ENCODE assay signal across 17 cellular contexts in the genomic region with DNA sequence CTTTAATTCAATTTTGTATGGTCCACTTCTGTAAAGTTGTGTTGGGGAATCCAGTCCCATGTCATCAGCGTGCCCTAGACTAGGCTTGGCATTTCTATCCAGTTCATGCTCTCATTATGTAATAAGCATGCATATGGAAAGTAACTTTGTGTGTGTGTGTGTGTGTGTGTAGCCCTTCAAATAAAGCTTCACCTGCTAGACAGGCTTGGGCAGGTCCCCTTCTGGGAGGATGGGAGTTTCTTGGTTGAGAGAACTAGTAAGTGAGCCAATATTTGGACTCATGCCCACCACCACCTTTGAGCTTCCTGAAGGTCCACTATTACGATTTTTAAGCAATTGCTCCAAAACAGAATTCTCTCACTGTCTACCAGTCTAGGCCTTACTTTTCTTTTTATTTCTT. TPM values are rescaled to one million over a fixed set of nuclear protein-coding genes. Genes with fewer than 3 reads are reported as not detected.
DNase-seq lines count a peak whose midpoint lies in the region; ATAC-seq and TF ChIP-seq lines count a peak whose summit lies in the region.
"Had no signal": no experiment of that assay in that cellular context is flagged by ENCODE, and none has a peak within 500 bp of the region (broad histone marks: within the 10 kb centered on the region; RNA-seq: fewer than 3 reads in every experiment).

No MANE protein-coding gene starts in this region.

- H3K36me3 Mint-ChIP-seq in stimulated activated effector memory CD8-positive, alpha-beta T cell treated with anti-CD3 and anti-CD28 coated beads, Interleukin-12 subunit alpha, Interleukin-12 subunit beta, amount 100 ng/mL, for 72 hours, result peaks cover 33% of the 10 kb centered on the region
- H3K36me3 Mint-ChIP-seq in activated CD4-positive, alpha-beta memory T cell treated with anti-CD3 and anti-CD28 coated beads, Interleukin-2, amount 10 ng/mL, durations not matched to agents 7 days and 5 days (ENCODE audit: low read depth), result peaks cover 16% of the 10 kb centered on the region

- peaks cover 51% of the 10 kb centered on the region for H3K4me1 Mint-ChIP-seq in stimulated activated effector memory CD8-positive, alpha-beta T cell treated with anti-CD3 and anti-CD28 coated beads, Interleukin-12 subunit alpha, Interleukin-12 subunit beta, amount 100 ng/mL, for 72 hours
- H3K4me1 Mint-ChIP-seq in activated CD4-positive, alpha-beta memory T cell treated with anti-CD3 and anti-CD28 coated beads, Interleukin-2, amount 10 ng/mL, durations not matched to agents 7 days and 5 days, result peaks cover 44% of the 10 kb centered on the region

- no peaks in the 10 kb centered on the region for H3K36me3 ChIP-seq in H7 (replicated peaks; ENCODE audit: control insufficient read depth, insufficient read depth, low read length)
- H3K36me3 ChIP-seq: esophagus muscularis mucosa had no signal

- CTCF ChIA-PET in activated CD4-positive, alpha-beta memory T cell treated with anti-CD3 and anti-CD28 coated beads, Interleukin-2, amount 10 ng/mL, durations not matched to agents 7 days and 5 days (lab: Charles Lee), result no interaction called here

- H3K9me3 Mint-ChIP-seq in stimulated activated effector memory CD8-positive, alpha-beta T cell treated with anti-CD3 and anti-CD28 coated beads, Interleukin-12 subunit alpha, Interleukin-12 subunit beta, amount 100 ng/mL, for 72 hours, result no peaks in the 10 kb centered on the region
- H3K9me3 Mint-ChIP-seq in activated CD4-positive, alpha-beta memory T cell treated with anti-CD3 and anti-CD28 coated beads, Interleukin-2, amount 10 ng/mL, durations not matched to agents 7 days and 5 days, result no peaks in the 10 kb centered on the region
- H3K9me3 Mint-ChIP-seq: H9 had no signal

- intact Hi-C loops in posterior vena cava (cut with DNase I), result no loop called here

- H3K4me3 Mint-ChIP-seq in stimulated activated effector memory CD8-positive, alpha-beta T cell treated with anti-CD3 and anti-CD28 coated beads, Interleukin-12 subunit alpha, Interleukin-12 subunit beta, amount 100 ng/mL, for 72 hours, result no peak overlapping the region
- H3K4me3 Mint-ChIP-seq in activated CD4-positive, alpha-beta memory T cell treated with anti-CD3 and anti-CD28 coated beads, Interleukin-2, amount 10 ng/mL, durations not matched to agents 7 days and 5 days, result no peak overlapping the region
- H3K4me3 Mint-ChIP-seq: H9 had no signal

- POLR2A ChIA-PET in activated CD4-positive, alpha-beta memory T cell treated with anti-CD3 and anti-CD28 coated beads, Interleukin-2, amount 10 ng/mL, durations not matched to agents 7 days and 5 days (lab: Charles Lee), result no interaction called here

- H3K27me3 Mint-ChIP-seq in activated CD4-positive, alpha-beta memory T cell treated with anti-CD3 and anti-CD28 coated beads, Interleukin-2, amount 10 ng/mL, durations not matched to agents 7 days and 5 days, result no peaks in the 10 kb centered on the region

- H3K4me3 ChIP-seq in epithelial cell of esophagus (ENCODE audit: low read length) (no peak overlapping the region), H7 (ENCODE audit: insufficient read depth, low read depth, low read length) (no peak overlapping the region)
- H3K4me3 ChIP-seq: A549, esophagus muscularis mucosa, GM12878 had no signal

- no peak for TF ChIP-seq CTCF in epithelial cell of esophagus (IDR thresholded peaks at IDR 0.05; ENCODE audit: insufficient read depth, low read depth, low read length, missing control alignments)

- ATAC-seq in stimulated activated effector memory CD8-positive, alpha-beta T cell treated with anti-CD3 and anti-CD28 coated beads, Interleukin-12 subunit alpha, Interleukin-12 subunit beta, amount 100 ng/mL, for 72 hours, result no peak
- ATAC-seq: A549, GM12878, SK-N-SH treated with all-trans-retinoic acid at 6 μM for 48 hours had no signal

- no peaks in the 10 kb centered on the region for H3K27me3 ChIP-seq in H7 (ENCODE audit: control insufficient read depth, insufficient read depth, low read length)
- H3K27me3 ChIP-seq: esophagus muscularis mucosa had no signal

- peak overlapping the region; percentile 7 for H3K27ac Mint-ChIP-seq in stimulated activated effector memory CD8-positive, alpha-beta T cell treated with anti-CD3 and anti-CD28 coated beads, Interleukin-12 subunit alpha, Interleukin-12 subunit beta, amount 100 ng/mL, for 72 hours
- H3K27ac Mint-ChIP-seq in activated CD4-positive, alpha-beta memory T cell treated with anti-CD3 and anti-CD28 coated beads, Interleukin-2, amount 10 ng/mL, durations not matched to agents 7 days and 5 days, result no peak overlapping the region

- DNase-seq in NCI-H748 (lab: John Stamatoyannopoulos, UW; ENCODE audit: unreplicated experiment) (peak; percentile 52), NCI-H748 treated with DMSO at 0.1 percent for 48 hours (lab: John Stamatoyannopoulos, UW) (no peak), NCI-H2196 (lab: John Stamatoyannopoulos, UW; ENCODE audit: unreplicated experiment) (peak; percentile 70), epithelial cell of esophagus (ENCODE audit: low read depth) (peak; percentile 97), posterior vena cava (ENCODE audit: low spot score) (no peak), H7 (no peak)
- DNase-seq in stimulated activated effector memory CD8-positive, alpha-beta T cell treated with anti-CD3 and anti-CD28 coated beads, Interleukin-12 subunit alpha, Interleukin-12 subunit beta, amount 100 ng/mL, for 72 hours (ENCODE audit: low spot score in 2 of 2), result no peak
- DNase-seq in activated CD4-positive, alpha-beta memory T cell treated with anti-CD3 and anti-CD28 coated beads, Interleukin-2, amount 10 ng/mL, durations not matched to agents 7 days and 5 days, result no peak
- DNase-seq: activated CD4-positive, alpha-beta T cell treated with anti-CD3 and anti-CD28 coated beads, Interleukin-2, amount 50 U/mL, for 1 hour; activated effector memory CD4-positive, alpha-beta T cell treated with anti-CD3 and anti-CD28 coated beads, Interleukin-2, amount 50 U/mL, for 16 hours; caudate nucleus; H9; KG1 had no signal

RNA-seq across cellular contexts. Expression of gene BZW2, which starts 6.9 kb away (rescaled TPM):
- total RNA-seq in posterior vena cava, result 10 to 100 TPM; 25.1 to 31.3 TPM
- 10 to 100 TPM; 33.4 to 33.6 TPM for total RNA-seq in activated CD4-positive, alpha-beta memory T cell treated with anti-CD3 and anti-CD28 coated beads, Interleukin-2, amount 10 ng/mL, durations not matched to agents 7 days and 5 days
- 99.0 and 99.3 TPM in 2 replicates for total RNA-seq in H7 (2014; rRNA removed; shearing (Covaris generic))

RNA-seq across cellular contexts. Expression of gene ANKMY2, which starts 7.3 kb away (rescaled TPM):
- total RNA-seq in posterior vena cava, result 10 to 100 TPM; 14.6 to 14.8 TPM
- 10 to 100 TPM; 11.7 to 12.3 TPM for total RNA-seq in activated CD4-positive, alpha-beta memory T cell treated with anti-CD3 and anti-CD28 coated beads, Interleukin-2, amount 10 ng/mL, durations not matched to agents 7 days and 5 days
- 13.6 and 16.8 TPM in 2 replicates for total RNA-seq in H7 (2014; rRNA removed; shearing (Covaris generic))

Comparison
In these comparisons a context has a peak if more than half of its experiments do, and no peak if none do; other contexts are left out.
1. DNase-seq: peak in NCI-H748 (single experiment), NCI-H2196 (single experiment) and epithelial cell of esophagus (single experiment); none in NCI-H748 treated with DMSO at 0.1 percent for 48 hours (single experiment), stimulated activated effector memory CD8-positive, alpha-beta T cell treated with anti-CD3 and anti-CD28 coated beads, Interleukin-12 subunit alpha, Interleukin-12 subunit beta, amount 100 ng/mL, for 72 hours (0 of 2), posterior vena cava (single experiment), activated CD4-positive, alpha-beta memory T cell treated with anti-CD3 and anti-CD28 coated beads, Interleukin-2, amount 10 ng/mL, durations not matched to agents 7 days and 5 days (single experiment) and H7 (single experiment).